ENCODE assay signal across 8 cellular contexts in the genomic region with DNA sequence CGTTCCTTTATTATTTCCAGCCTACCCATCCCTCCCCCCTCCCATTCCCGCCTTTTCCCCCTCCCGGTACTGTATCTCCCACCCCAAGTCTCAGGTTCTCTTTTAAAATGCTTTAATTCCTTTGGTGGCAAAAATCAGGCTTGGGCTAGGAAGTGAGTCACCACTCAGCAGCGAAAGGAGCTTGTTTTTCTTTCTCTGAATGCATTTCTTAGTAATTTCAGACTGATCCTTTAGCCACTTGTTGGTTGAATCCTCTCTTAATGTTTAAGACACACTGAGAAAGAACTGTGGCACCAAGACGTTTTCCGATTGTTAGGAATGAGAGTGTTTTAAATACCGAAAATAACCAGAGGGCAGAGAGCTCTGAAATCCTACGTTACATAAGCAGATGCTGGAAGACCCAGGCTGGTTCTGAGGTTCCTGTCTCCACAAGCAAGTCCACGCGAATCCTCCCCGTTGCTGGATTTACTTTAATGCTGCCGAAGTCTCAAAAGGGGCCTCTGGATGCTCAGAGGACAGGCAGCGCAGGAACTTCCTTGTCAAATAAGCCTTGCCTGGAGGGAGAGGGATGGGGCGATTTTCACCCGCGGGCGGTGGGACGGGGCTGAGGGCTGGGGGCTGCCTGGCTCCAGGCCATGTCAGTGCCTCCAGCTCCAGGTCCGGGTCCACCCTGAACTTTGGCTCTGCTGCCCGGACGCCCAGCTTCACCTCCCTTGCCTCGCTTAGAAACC. TPM values are rescaled to one million over a fixed set of nuclear protein-coding genes. Genes with fewer than 3 reads are reported as not detected.
A peak's percentile ranks its signal among the peaks of the same experiment; 100 is the strongest.
DNase-seq lines count a peak whose midpoint lies in the region; ATAC-seq, FAIRE-seq and TF ChIP-seq lines count a peak whose summit lies in the region.

No MANE protein-coding gene starts in this region.

- H2BK5ac ChIP-seq in H1 (ENCODE audit: low read depth, low read length), result no peak overlapping the region

- TF ChIP-seq CTCF in AG09309 (IDR thresholded peaks at IDR 0.05; ENCODE audit: control insufficient read depth, insufficient read depth, low read depth, low read length, missing control alignments), result no peak
- no peak for TF ChIP-seq CTCF in H1 (IDR thresholded peaks at IDR 0.05; ENCODE audit: control extremely low read depth in 1 of 3, insufficient read depth in 1 of 3, low read depth in 1 of 3, low read length in 3 of 3)

- H2AFZ ChIP-seq in H1 (ENCODE audit: low read length), result peak overlapping the region; percentile 92

- POLR2A ChIA-PET in H1 (lab: Charles Lee; ENCODE audit: partially characterized antibody), result interaction anchor here (0.7 to 1.6 kb wide), 4 partner anchors 13 to 419 kb away, joined by 3 to 5 read pairs (median 3); no protein-coding TSS in a partner anchor

- H4K91ac ChIP-seq in H1 (replicated peaks; ENCODE audit: insufficient read length, low read length), result no peak overlapping the region

- H3K4me3 ChIP-seq in AG09309 (ENCODE audit: control insufficient read depth, low read depth, low read length), result peak overlapping the region; percentile 63
- H3K4me3 ChIP-seq in H1 (ENCODE audit: extremely low read depth in 1 of 4, insufficient read depth in 2 of 4, low read depth in 3 of 4, low read length in 4 of 4), result peak overlapping the region; percentile 47 to 76 (median 74)
- H3K4me3 ChIP-seq in small intestine (ENCODE audit: low read depth in 1 of 2, low read length in 2 of 2), result no peak overlapping the region

- no peak overlapping the region for H2BK15ac ChIP-seq in H1 (ENCODE audit: low read length)

- H4K20me1 ChIP-seq in H1 (replicated peaks in 1 of 2; ENCODE audit: control insufficient read depth in 1 of 2, insufficient read depth in 2 of 2, low read length in 2 of 2), result no peaks in the 10 kb centered on the region

- H2BK120ac ChIP-seq in H1 (replicated peaks; ENCODE audit: low read depth, low read length), result no peak overlapping the region

- no peak for TF ChIP-seq RAD21 in H1 (IDR thresholded peaks at IDR 0.05 in 1 of 2, conservative IDR thresholded peaks at IDR 0.05 in 1 of 2; ENCODE audit: low read depth in 2 of 2, low read length in 2 of 2)

- no peak overlapping the region for H3K23ac ChIP-seq in H1 (ENCODE audit: insufficient read length)

- H3K4ac ChIP-seq in H1 (replicated peaks; ENCODE audit: insufficient read length, low read depth, low read length), result no peak overlapping the region

- H3K4me1 ChIP-seq in H1 (replicated peaks in 1 of 4; ENCODE audit: control insufficient read depth in 3 of 4, insufficient read depth in 4 of 4, low read length in 3 of 4) (peaks cover 2 to 16% (median 12%) of the 10 kb centered on the region in 4 experiments; a peak in 6 of 7 replicates), small intestine (ENCODE audit: control insufficient read depth in 2 of 2, insufficient read depth in 1 of 2, low read depth in 1 of 2, low read length in 1 of 2) (no peaks in the 10 kb centered on the region)

- no peak for FAIRE-seq in H1 (lab: Jason Lieb, UNC)
- no peak for FAIRE-seq in small intestine (lab: Jason Lieb, UNC)

- no peak for TF ChIP-seq EP300 in H1 (IDR thresholded peaks at IDR 0.05; ENCODE audit: borderline replicate concordance in 1 of 2, low read depth in 2 of 2, low read length in 2 of 2)

- no peak overlapping the region for H4K5ac ChIP-seq in H1 (ENCODE audit: insufficient read length, low read depth, low read length)

- H3K27ac ChIP-seq in H1 (ENCODE audit: low read depth, low read length) (no peak overlapping the region), small intestine (ENCODE audit: low read depth in 1 of 2, low read length in 1 of 2) (no peak overlapping the region)

- H2BK12ac ChIP-seq in H1 (ENCODE audit: low read depth, low read length), result no peak overlapping the region

- CTCF ChIA-PET in H1 (lab: Charles Lee; ENCODE audit: partially characterized antibody), result interaction anchor here (0.7 to 3.9 kb wide), 15 partner anchors 8 to 643 kb away, joined by 3 to 21 read pairs (median 4); no protein-coding TSS in a partner anchor

- no peaks in the 10 kb centered on the region for H3K79me1 ChIP-seq in H1 (ENCODE audit: low read depth, low read length)

- no peak overlapping the region for H2BK20ac ChIP-seq in H1 (ENCODE audit: low read length)

- DNase-seq in AG09309 (ENCODE audit: low read depth) (no peak), Kasumi-1 (lab: John Stamatoyannopoulos, UW) (peak; percentile 20 to 30), H1 (ENCODE audit: low read depth in 1 of 2, low spot score in 2 of 2) (no peak), midbrain (lab: John Stamatoyannopoulos, UW) (peak; percentile 18), NCI-H187 treated with DMSO at 0.1 percent for 48 hours (lab: John Stamatoyannopoulos, UW) (no peak), small intestine (no peak)

- no peaks in the 10 kb centered on the region for H3K79me2 ChIP-seq in H1 (ENCODE audit: control insufficient read depth in 1 of 2, insufficient read depth in 2 of 2, low read length in 2 of 2)

- H3K9me3 ChIP-seq in H1 (ENCODE audit: insufficient read depth in 2 of 2, low read depth in 1 of 2, low read length in 1 of 2) (no peaks in the 10 kb centered on the region), small intestine (ENCODE audit: control insufficient read depth, low read depth) (no peaks in the 10 kb centered on the region)

- ATAC-seq in HG02798 (IDR thresholded peaks at IDR 0.05; ENCODE audit: poor library complexity, unreplicated experiment) (no peak), GM21529 (IDR thresholded peaks at IDR 0.05; ENCODE audit: unreplicated experiment) (no peak)

- H3K14ac ChIP-seq in H1 (ENCODE audit: insufficient read length), result no peak overlapping the region

- peak overlapping the region in 1 of 4 experiments; percentile 36; a peak in 1 of 7 replicates for H3K9ac ChIP-seq in H1 (replicated peaks in 1 of 4; ENCODE audit: extremely low read depth in 1 of 4, low read depth in 3 of 4, low read length in 3 of 4)

- TF ChIP-seq POLR2A in H1 (IDR thresholded peaks at IDR 0.05; ENCODE audit: control extremely low read depth in 1 of 2, low read depth in 2 of 2, low read length in 2 of 2), result no peak

- WGBS in H1 (ENCODE audit: extremely low coverage in 1 of 2, insufficient coverage in 1 of 2, insufficient read length in 1 of 2, insufficient replicate concordance in 2 of 2, low coverage in 1 of 2, low lambda C conversion rate in 2 of 2, missing lambda C conversion rate in 1 of 2), 2 experiments, result 2% methylated on average over 15 of the region's 22 CpGs; no CpG with 5 or more reads in 1 of the 2 experiments
- 2 to 6% (median 3%) methylated on average over 22 of the region's 22 CpGs for WGBS in small intestine, 3 donors

- no peak overlapping the region for H4K8ac ChIP-seq in H1 (ENCODE audit: extremely low read depth, insufficient read depth, low read length)

- peaks cover 10% of the 10 kb centered on the region for H3K23me2 ChIP-seq in H1 (ENCODE audit: low read depth, low read length)

- H3K27me3 ChIP-seq in H1 (replicated peaks in 1 of 4; ENCODE audit: control insufficient read depth in 3 of 4, extremely low read depth in 1 of 4, insufficient read depth in 3 of 4, low read length in 3 of 4) (peaks cover 0 to 28% (median 20%) of the 10 kb centered on the region in 4 experiments; a peak in 6 of 7 replicates), small intestine (ENCODE audit: control insufficient read depth in 2 of 2, insufficient read depth in 2 of 2, low read length in 2 of 2) (peaks cover 7% of the 10 kb centered on the region in 2 donors)

- no peak overlapping the region for H3K56ac ChIP-seq in H1 (replicated peaks; ENCODE audit: insufficient read length, low read depth, low read length)

- H2AK5ac ChIP-seq in H1 (ENCODE audit: low read depth, low read length), result no peak overlapping the region

- H3K18ac ChIP-seq in H1 (ENCODE audit: extremely low read depth, low read length), result 0 out of 2 replicates have a peak overlapping the region, but pooled peaks have one; percentile 11

- H3K36me3 ChIP-seq in H1 (ENCODE audit: control insufficient read depth in 2 of 4, insufficient read depth in 4 of 4, low read length in 3 of 4), result no peaks in the 10 kb centered on the region
- no peaks in the 10 kb centered on the region for H3K36me3 ChIP-seq in small intestine (ENCODE audit: control insufficient read depth in 2 of 2, insufficient read depth in 2 of 2, low read length in 2 of 2)

- peak overlapping the region; percentile 84 to 98 for H3K4me2 ChIP-seq in H1 (ENCODE audit: insufficient read depth in 1 of 2, low read depth in 2 of 2, low read length in 2 of 2)

TF ChIP-seq in H1, 55 proteins besides CTCF, POLR2A, EP300 and RAD21 (continues in another document):
- TF ChIP-seq RBBP5 (IDR thresholded peaks at IDR 0.05; ENCODE audit: borderline replicate concordance, low read depth, low read length) (no peak), EGR1 (IDR thresholded peaks at IDR 0.05; ENCODE audit: borderline replicate concordance, low read depth, low read length) (no peak), PHF8 (conservative IDR thresholded peaks at IDR 0.05; ENCODE audit: low read depth, low read length) (no peak), EZH2 (IDR thresholded peaks at IDR 0.05; ENCODE audit: low read depth, low read length, severe bottlenecking) (peak; percentile 44)
- TF ChIP-seq, protein P1, sequence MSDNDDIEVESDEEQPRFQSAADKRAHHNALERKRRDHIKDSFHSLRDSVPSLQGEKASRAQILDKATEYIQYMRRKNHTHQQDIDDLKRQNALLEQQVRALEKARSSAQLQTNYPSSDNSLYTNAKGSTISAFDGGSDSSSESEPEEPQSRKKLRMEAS (IDR thresholded peaks at IDR 0.05), result 0 out of 2 replicates have a peak, but pooled peaks have one; percentile 12

RNA-seq across cellular contexts. Expression of a gene that starts 0.8 kb away (rescaled TPM):
- 0.99 and 1.2 TPM in 2 replicates for total RNA-seq in H1 (2021; fragmentation: NEBNext Ultra II Directional; extraction: Animal tissue kit (Norgen Biotek cat#: 25700))
- polyA plus RNA-seq in H1 (2011; rRNA removed), result 0.21 and 0.35 TPM in 2 replicates
- polyA plus RNA-seq in H1 (2011; cell fraction: cytosol; rRNA removed), result 0.18 TPM
- 0.17 TPM for polyA plus RNA-seq in H1 (2011; cell fraction: nucleus; rRNA removed)
- 0.09 to 0.58 TPM (median 0.32 TPM) in 4 replicates for polyA plus RNA-seq in H1 (2012, experiment 1 of 2)
- polyA plus RNA-seq in H1 (2012, experiment 2 of 2), result 0.14 TPM
- 2.8 TPM for polyA plus RNA-seq in H1 (2013, experiment 1 of 2)
- 3.1 TPM for polyA plus RNA-seq in H1 (2013, experiment 2 of 2)
- polyA minus RNA-seq in H1 (2011; rRNA and poly(A)+ RNA removed), result 0.56 and 2.2 TPM in 2 replicates
- polyA minus RNA-seq in H1 (2011; cell fraction: cytosol; rRNA and poly(A)+ RNA removed), result not detected
- polyA minus RNA-seq in H1 (2011; cell fraction: nucleus; rRNA and poly(A)+ RNA removed), result 1.1 TPM
- polyA plus RNA-seq in small intestine, result 1 to 10 TPM in 1 of 3 donors, under 1 TPM in 2; 0.22 to 4.5 (median 0.27) TPM

Comparison
In these comparisons a context has a peak if more than half of its experiments do, and no peak if none do; other contexts are left out.
1. DNase-seq: peak in Kasumi-1 (2 of 2) and midbrain (single experiment); none in AG09309 (single experiment), H1 (0 of 2), NCI-H187 treated with DMSO at 0.1 percent for 48 hours (single experiment) and small intestine (single experiment).
2. H3K4me3 ChIP-seq: peak in AG09309 (single experiment) and H1 (4 of 4); none in small intestine (0 of 2).